In genomic region chr9:123053711-123054110, GRCh38 we compare ENCODE assay signal across 2 cellular contexts.
TF ChIP-seq lines count a peak whose summit lies in the region.

No MANE protein-coding gene starts in this region.

TF ChIP-seq in IMR-90, 13 proteins besides CTCF, POLR2A, EP300 and RAD21:
- TF ChIP-seq MAFK (IDR thresholded peaks at IDR 0.05; ENCODE audit: low read depth, low read length) (no peak), USF2 (IDR thresholded peaks at IDR 0.05; ENCODE audit: low read depth, low read length) (no peak), FOS (IDR thresholded peaks at IDR 0.05; ENCODE audit: low read depth, low read length) (no peak), CHD1 (IDR thresholded peaks at IDR 0.05; ENCODE audit: low read depth, low read length) (no peak), MAZ (IDR thresholded peaks at IDR 0.05; ENCODE audit: borderline replicate concordance, low read depth, low read length) (no peak), RFX5 (IDR thresholded peaks at IDR 0.05; ENCODE audit: low read depth, low read length) (no peak), SMC3 (IDR thresholded peaks at IDR 0.05; ENCODE audit: low read depth, low read length) (no peak), ELK1 (IDR thresholded peaks at IDR 0.05; ENCODE audit: borderline replicate concordance, low read depth, low read length) (no peak), BHLHE40 (IDR thresholded peaks at IDR 0.05; ENCODE audit: low read depth, low read length) (no peak), MXI1 (IDR thresholded peaks at IDR 0.05; ENCODE audit: borderline replicate concordance, low read depth, low read length) (no peak), RCOR1 (IDR thresholded peaks at IDR 0.05; ENCODE audit: insufficient replicate concordance, low read length) (no peak), CEBPB (IDR thresholded peaks at IDR 0.05; ENCODE audit: low read depth, low read length) (no peak), NFE2L2 (IDR thresholded peaks at IDR 0.05; ENCODE audit: low read depth, low read length) (no peak)

TF ChIP-seq in GM12878, 131 proteins besides CTCF, POLR2A, EP300 and RAD21:
- TF ChIP-seq TBL1XR1 (IDR thresholded peaks at IDR 0.05; ENCODE audit: low read depth, low read length), result no peak
- TF ChIP-seq ATF2 (IDR thresholded peaks at IDR 0.05; ENCODE audit: low read length), result 0 out of 2 replicates have a peak, but pooled peaks have one; percentile 27
- no peak for TF ChIP-seq RELB (IDR thresholded peaks at IDR 0.05; ENCODE audit: low read depth)
- peak; percentile 56; the same call in 1 of the 2 replicates for TF ChIP-seq RUNX3 (IDR thresholded peaks at IDR 0.05; ENCODE audit: low read length)
